In the genomic region with DNA sequence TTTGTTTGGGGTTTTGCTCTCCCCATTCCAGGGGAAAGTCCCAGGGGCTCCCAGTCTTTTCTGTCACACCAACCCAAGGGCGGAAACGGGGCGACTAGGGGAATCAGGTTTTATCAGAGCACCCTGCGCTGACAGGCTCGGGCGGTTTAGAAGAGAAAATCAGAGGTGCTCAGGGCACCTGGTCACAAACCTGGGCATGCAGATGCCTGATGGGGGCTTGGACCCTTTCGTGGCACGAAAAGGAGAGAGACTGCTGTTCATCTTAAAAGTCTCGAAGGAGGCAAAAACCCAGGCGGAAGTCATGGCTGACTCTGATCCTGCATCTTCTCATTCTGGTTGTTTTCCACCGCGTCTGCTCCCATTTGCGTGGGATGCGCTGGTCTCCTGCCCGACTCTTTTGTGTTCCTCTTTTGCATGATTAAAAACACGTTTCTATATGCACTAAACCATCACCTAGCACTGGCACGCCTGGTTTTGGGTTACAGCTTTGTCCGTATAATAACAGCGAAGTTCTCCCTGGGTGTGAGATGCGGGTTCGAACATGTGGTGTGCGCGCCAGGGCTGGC, we compare ENCODE assay signal across 21 cellular contexts. TPM values are rescaled to one million over a fixed set of nuclear protein-coding genes. Genes with fewer than 3 reads are reported as not detected.
DNase-seq lines count a peak whose midpoint lies in the region; ATAC-seq, FAIRE-seq and TF ChIP-seq lines count a peak whose summit lies in the region.
"Had no signal": no experiment of that assay in that cellular context is flagged by ENCODE, and none has a peak within 500 bp of the region (broad histone marks: within the 10 kb centered on the region; RNA-seq: fewer than 3 reads in every experiment).

No MANE protein-coding gene starts in this region.

- H3K9ac ChIP-seq in HUES64 (ENCODE audit: low read depth, low read length) = no peak overlapping the region

- peaks cover 95% of the 10 kb centered on the region for H3K27me3 ChIP-seq in HUES64 (ENCODE audit: insufficient read depth, low read length)
- peaks cover 26% of the 10 kb centered on the region; the same call in 1 of the 2 replicates for H3K27me3 ChIP-seq in iPS DF 6.9 (ENCODE audit: control insufficient read depth, insufficient read depth, low read length)
- H3K27me3 ChIP-seq in pancreas = peaks cover 5 to 72% (median 30%) of the 10 kb centered on the region in 4 donors
- H3K27me3 ChIP-seq in gastrocnemius medialis = peaks cover 86 to 95% (median 89%) of the 10 kb centered on the region in 3 donors

- H3K27ac ChIP-seq in HUES64 (ENCODE audit: low read depth, low read length) (peak overlapping the region; percentile 42; the same call in 1 of the 2 replicates), iPS DF 6.9 (ENCODE audit: low read length) (no peak overlapping the region), pancreas (no peak overlapping the region), gastrocnemius medialis (no peak overlapping the region)
- H3K27ac ChIP-seq: neutrophil, sigmoid colon, upper lobe of left lung had no signal

- in situ Hi-C loops in gastrocnemius medialis (cut with MboI; ENCODE audit: low sequenced_read_pairs in 4 of 4) = no loop called here

- TF ChIP-seq CTCF in retinal pigment epithelial cell (conservative IDR thresholded peaks at IDR 0.05; ENCODE audit: low read depth, low read length) = no peak
- TF ChIP-seq CTCF in pancreas (IDR thresholded peaks at IDR 0.05) = no peak
- no peak for TF ChIP-seq CTCF in gastrocnemius medialis (IDR thresholded peaks at IDR 0.05 in 4 of 5, conservative IDR thresholded peaks at IDR 0.05 in 1 of 5)

- peaks cover 25% of the 10 kb centered on the region for H3K36me3 ChIP-seq in HUES64 (ENCODE audit: insufficient read depth, low read length)
- peaks cover 7% of the 10 kb centered on the region for H3K36me3 ChIP-seq in iPS DF 6.9 (ENCODE audit: control insufficient read depth, insufficient read depth, low read length)
- H3K36me3 ChIP-seq in pancreas = no peaks in the 10 kb centered on the region
- no peaks in the 10 kb centered on the region for H3K36me3 ChIP-seq in gastrocnemius medialis
- H3K36me3 ChIP-seq: neutrophil, sigmoid colon, upper lobe of left lung had no signal

- DNase-seq in NCI-H82 (lab: John Stamatoyannopoulos, UW) (peak; percentile 90), NCI-H82 treated with DMSO at 0.1 percent for 48 hours (lab: John Stamatoyannopoulos, UW; ENCODE audit: unreplicated experiment) (no peak), iPS DF 6.9 (ENCODE audit: low read depth, low spot score) (no peak), retinal pigment epithelial cell (ENCODE audit: low read depth) (no peak), cortex of kidney (lab: John Stamatoyannopoulos, UW) (no peak), pancreas (no peak), gastrocnemius medialis (no peak)
- DNase-seq: C1 segment of cervical spinal cord, caudate nucleus, DMS79, foreskin fibroblast, immature natural killer cell, NCI-H2029 treated with DMSO at 0.1 percent for 48 hours, NCI-H526 treated with DMSO at 0.1 percent for 48 hours, sigmoid colon had no signal

- 29% methylated on average over 23 of the region's 23 CpGs for WGBS in HUES64
- no CpG with 5 or more reads among the region's 23 CpGs for WGBS in iPS DF 6.9 (ENCODE audit: insufficient coverage, insufficient read length)
- WGBS in pancreas, 2 donors = 13 to 20% methylated on average over 23 of the region's 23 CpGs

- H3K9me3 ChIP-seq in HUES64 (ENCODE audit: insufficient read depth, low read depth, low read length) = no peaks in the 10 kb centered on the region
- no peaks in the 10 kb centered on the region for H3K9me3 ChIP-seq in iPS DF 6.9 (ENCODE audit: control insufficient read depth, insufficient read depth, low read length)
- no peaks in the 10 kb centered on the region for H3K9me3 ChIP-seq in pancreas
- no peaks in the 10 kb centered on the region for H3K9me3 ChIP-seq in gastrocnemius medialis
- H3K9me3 ChIP-seq: neutrophil, sigmoid colon, upper lobe of left lung had no signal

- H3K4me1 ChIP-seq in HUES64 (ENCODE audit: insufficient read depth, low read length) = peaks cover 55% of the 10 kb centered on the region
- H3K4me1 ChIP-seq in iPS DF 6.9 (ENCODE audit: control insufficient read depth, insufficient read depth, low read length) = peaks cover 4% of the 10 kb centered on the region
- H3K4me1 ChIP-seq in pancreas = peaks cover 0 to 9% (median 0%) of the 10 kb centered on the region in 3 donors
- H3K4me1 ChIP-seq in gastrocnemius medialis = no peaks in the 10 kb centered on the region

- intact Hi-C loops in pancreas (cut with DNase I) = no loop called here
- intact Hi-C loops in gastrocnemius medialis (cut with DNase I; ENCODE audit: low total_unique reads) = no loop called here

- TF ChIP-seq POLR2A in gastrocnemius medialis (IDR thresholded peaks at IDR 0.05) = no peak

- no peak for FAIRE-seq in pancreas (lab: Jason Lieb, UNC)
- FAIRE-seq: TTC549 had no signal

- ATAC-seq in pancreas (no peak), gastrocnemius medialis (no peak)
- ATAC-seq: Panc1 had no signal

- H3K4me3 ChIP-seq in HUES64 (ENCODE audit: low read length) (peak overlapping the region; percentile 47), iPS DF 6.9 (ENCODE audit: low read length) (peak overlapping the region; percentile 44; the same call in 1 of the 2 replicates), retinal pigment epithelial cell (ENCODE audit: low read length) (peak overlapping the region; percentile 17), pancreas (no peak overlapping the region), gastrocnemius medialis (peak overlapping the region in 1 of 4 donors; percentile 34)

RNA-seq across cellular contexts. Expression of gene OTX2, which starts 13.2 kb away (rescaled TPM):
- 58.2 TPM for polyA plus RNA-seq in HUES64 (2013, experiment 1 of 2)
- 51.9 TPM for polyA plus RNA-seq in HUES64 (2013, experiment 2 of 2)
- total RNA-seq in pancreas (not detected), gastrocnemius medialis (not detected)
- polyA plus RNA-seq in pancreas = not detected
- total RNA-seq: A172, sigmoid colon, upper lobe of left lung had no signal
- polyA plus RNA-seq: immature natural killer cell, sigmoid colon had no signal

Comparison
In these comparisons a context has a peak if more than half of its experiments do, and no peak if none do; other contexts are left out.
1. H3K4me3 ChIP-seq: peak in HUES64 (single experiment), iPS DF 6.9 (single experiment) and retinal pigment epithelial cell (single experiment); none in pancreas (0 of 4).